Comparison of ENCODE assay signal across 8 cellular contexts in the genomic region with DNA sequence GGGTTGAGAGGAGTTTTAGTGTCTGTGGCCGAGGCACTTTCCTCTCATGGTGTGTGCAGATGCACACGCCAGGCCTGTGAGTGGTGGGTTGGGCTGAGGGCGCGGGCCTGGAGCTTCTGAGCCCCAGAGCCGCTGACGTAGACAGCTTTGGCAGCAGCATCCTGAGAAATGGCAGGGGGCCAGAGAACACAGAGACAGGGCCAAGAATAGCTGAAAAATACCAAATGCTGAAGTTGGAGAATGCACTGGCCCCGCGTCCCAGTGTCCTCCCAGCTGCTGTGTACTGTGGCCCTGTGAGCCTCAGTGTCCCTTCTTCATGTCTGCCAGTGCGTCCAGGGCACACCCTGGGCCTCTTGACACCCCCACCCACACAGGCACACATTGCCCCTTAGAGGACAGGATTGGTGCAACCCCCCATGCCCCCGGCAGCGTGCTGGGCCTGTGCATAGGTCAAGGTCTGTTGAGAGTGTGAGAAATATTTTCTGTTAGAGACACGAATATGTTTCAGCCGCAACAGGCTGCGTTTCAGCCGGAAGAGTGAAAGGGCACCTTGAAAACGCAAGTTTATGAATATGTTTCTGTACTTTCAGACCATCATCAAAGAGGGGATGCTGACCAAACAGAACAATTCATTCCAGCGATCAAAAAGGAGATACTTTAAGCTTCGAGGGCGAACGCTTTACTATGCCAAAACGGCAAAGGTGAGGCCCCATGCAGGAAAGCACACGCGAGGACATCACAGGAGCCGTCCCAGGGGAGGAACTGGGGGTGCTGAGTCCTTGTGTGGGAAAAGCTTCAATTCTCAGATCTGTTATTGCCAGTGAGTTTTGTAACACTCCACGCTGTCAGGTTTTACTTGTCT. TPM values are rescaled to one million over a fixed set of nuclear protein-coding genes. Genes with fewer than 3 reads are reported as not detected.
DNase-seq lines count a peak whose midpoint lies in the region; ATAC-seq and TF ChIP-seq lines count a peak whose summit lies in the region.

No MANE protein-coding gene starts in this region.

- H3K27me3 ChIP-seq in H7 (ENCODE audit: control insufficient read depth, insufficient read depth, low read length), result no peaks in the 10 kb centered on the region
- H3K27me3 ChIP-seq in ascending aorta, result no peaks in the 10 kb centered on the region

- peak overlapping the region; percentile 78 to 84 for H3K27ac ChIP-seq in ascending aorta

- peak overlapping the region; percentile 82 to 91 for H3K4me3 Mint-ChIP-seq in stimulated activated naive B cell treated with anti-CD40 and anti-IgM and Interleukin-4, amounts not matched to agents 10 μg/mL and 1 μg/mL and 100 μg/mL, for 72 hours

- ATAC-seq in stimulated activated naive B cell treated with anti-CD40 and anti-IgM and Interleukin-4, amounts not matched to agents 10 μg/mL and 1 μg/mL and 100 μg/mL, for 72 hours (replicated peaks), result no peak
- no peak for ATAC-seq in HG03457 (IDR thresholded peaks at IDR 0.05; ENCODE audit: unreplicated experiment)
- ATAC-seq in GM18511 (IDR thresholded peaks at IDR 0.05; ENCODE audit: unreplicated experiment), result no peak

- H3K27ac Mint-ChIP-seq in stimulated activated naive B cell treated with anti-CD40 and anti-IgM and Interleukin-4, amounts not matched to agents 10 μg/mL and 1 μg/mL and 100 μg/mL, for 72 hours, result peak overlapping the region; percentile 99

- peaks cover 51 to 71% of the 10 kb centered on the region in 2 donors for H3K4me1 Mint-ChIP-seq in stimulated activated naive B cell treated with anti-CD40 and anti-IgM and Interleukin-4, amounts not matched to agents 10 μg/mL and 1 μg/mL and 100 μg/mL, for 72 hours

- peaks cover 0 to 2% of the 10 kb centered on the region in 2 donors for H3K9me3 Mint-ChIP-seq in stimulated activated naive B cell treated with anti-CD40 and anti-IgM and Interleukin-4, amounts not matched to agents 10 μg/mL and 1 μg/mL and 100 μg/mL, for 72 hours

- TF ChIP-seq CTCF in ascending aorta (IDR thresholded peaks at IDR 0.05), result no peak

- peaks cover 11 to 25% of the 10 kb centered on the region in 2 donors for H3K4me1 ChIP-seq in ascending aorta

- DNase-seq in H7 (peak; percentile 42), ascending aorta (ENCODE audit: low spot score in 2 of 2) (peak; percentile 53 to 96), iris pigment epithelial cell (ENCODE audit: low read depth) (peak; percentile 96), COLO668 (lab: John Stamatoyannopoulos, UW; ENCODE audit: unreplicated experiment) (no peak)
- DNase-seq in stimulated activated naive B cell treated with anti-CD40 and anti-IgM and Interleukin-4, amounts not matched to agents 10 μg/mL and 1 μg/mL and 100 μg/mL, for 72 hours, result no peak
- DNase-seq in stimulated activated CD4-positive, alpha-beta T cell treated with anti-CD3 and anti-CD28 coated beads, Interleukin-15, amount 100 ng/mL, for 24 hours, result no peak

- H3K27me3 Mint-ChIP-seq in stimulated activated naive B cell treated with anti-CD40 and anti-IgM and Interleukin-4, amounts not matched to agents 10 μg/mL and 1 μg/mL and 100 μg/mL, for 72 hours, result no peaks in the 10 kb centered on the region

- no peak overlapping the region for H3K4me3 ChIP-seq in H7 (ENCODE audit: insufficient read depth, low read depth, low read length)
- peak overlapping the region; percentile 18 to 54 for H3K4me3 ChIP-seq in ascending aorta

- H3K9me3 ChIP-seq in ascending aorta, result no peaks in the 10 kb centered on the region

- intact Hi-C loops in ascending aorta (cut with DNase I), result loop anchor here (1.0 to 5.0 kb wide), 4 partner anchors 19 to 54 kb away; partner anchors contain the start of gene DGKD

- H3K36me3 ChIP-seq in H7 (replicated peaks; ENCODE audit: control insufficient read depth, insufficient read depth, low read length) (no peaks in the 10 kb centered on the region), ascending aorta (no peaks in the 10 kb centered on the region)

- peaks cover 61 to 67% of the 10 kb centered on the region in 2 donors for H3K36me3 Mint-ChIP-seq in stimulated activated naive B cell treated with anti-CD40 and anti-IgM and Interleukin-4, amounts not matched to agents 10 μg/mL and 1 μg/mL and 100 μg/mL, for 72 hours

RNA-seq across cellular contexts. Expression of gene DGKD, which starts 33.6 kb away (rescaled TPM):
- total RNA-seq in H7 (2014; rRNA removed; shearing (Covaris generic)), result 10.3 and 15.9 TPM in 2 replicates
- total RNA-seq in ascending aorta, result 28.3 TPM

Comparison
In these comparisons a context has a peak if more than half of its experiments do, and no peak if none do; other contexts are left out.
1. DNase-seq: peak in H7 (single experiment), ascending aorta (2 of 2) and iris pigment epithelial cell (single experiment); none in stimulated activated naive B cell treated with anti-CD40 and anti-IgM and Interleukin-4, amounts not matched to agents 10 μg/mL and 1 μg/mL and 100 μg/mL, for 72 hours (single experiment), COLO668 (single experiment) and stimulated activated CD4-positive, alpha-beta T cell treated with anti-CD3 and anti-CD28 coated beads, Interleukin-15, amount 100 ng/mL, for 24 hours (single experiment).